Comparison of ENCODE assay signal across 1 cellular context in the genomic region with DNA sequence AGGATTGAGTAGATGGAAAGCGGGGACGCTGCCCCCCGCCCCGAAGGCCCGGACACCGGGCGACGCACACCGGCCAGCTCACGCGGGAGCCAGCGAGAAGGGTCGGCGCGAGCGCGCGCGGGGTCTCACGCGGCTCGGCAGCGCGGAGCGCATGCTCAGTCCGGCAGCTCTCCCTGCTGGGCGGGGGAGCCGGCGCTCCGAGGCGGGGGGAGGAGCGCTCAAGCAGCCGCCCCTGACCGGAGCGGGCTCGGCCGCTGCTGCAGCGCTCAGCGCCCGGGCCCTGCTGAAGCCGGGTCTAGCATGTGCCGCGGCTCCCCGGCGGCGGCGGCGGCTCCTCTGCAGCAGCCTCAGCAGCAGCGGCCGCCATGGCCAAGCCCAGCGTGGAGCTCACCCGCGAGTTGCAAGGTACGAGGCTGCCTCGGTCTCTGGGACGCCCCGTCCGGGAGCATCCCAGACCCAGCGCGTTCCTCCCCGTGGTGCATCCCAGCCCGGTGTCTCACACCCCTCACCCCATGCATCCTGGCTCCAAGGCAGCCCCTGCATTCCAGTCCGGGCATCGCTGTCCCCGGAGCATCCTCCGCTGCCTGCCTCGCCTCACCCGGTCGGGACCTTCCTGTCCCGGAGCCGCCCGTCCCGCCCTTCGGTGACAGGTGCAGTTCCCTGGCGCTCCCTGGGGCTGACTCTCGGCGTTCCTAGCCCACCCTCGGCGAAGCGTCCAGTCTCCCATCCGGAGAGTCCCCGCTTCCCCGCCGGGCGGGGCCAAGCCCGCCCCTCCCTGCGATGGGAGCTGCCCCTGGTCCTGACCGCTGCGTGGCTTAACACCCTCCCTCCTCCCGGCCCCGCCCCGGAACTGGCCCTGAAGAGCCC.
TF ChIP-seq lines count a peak whose summit lies in the region.

A gene with protein sequence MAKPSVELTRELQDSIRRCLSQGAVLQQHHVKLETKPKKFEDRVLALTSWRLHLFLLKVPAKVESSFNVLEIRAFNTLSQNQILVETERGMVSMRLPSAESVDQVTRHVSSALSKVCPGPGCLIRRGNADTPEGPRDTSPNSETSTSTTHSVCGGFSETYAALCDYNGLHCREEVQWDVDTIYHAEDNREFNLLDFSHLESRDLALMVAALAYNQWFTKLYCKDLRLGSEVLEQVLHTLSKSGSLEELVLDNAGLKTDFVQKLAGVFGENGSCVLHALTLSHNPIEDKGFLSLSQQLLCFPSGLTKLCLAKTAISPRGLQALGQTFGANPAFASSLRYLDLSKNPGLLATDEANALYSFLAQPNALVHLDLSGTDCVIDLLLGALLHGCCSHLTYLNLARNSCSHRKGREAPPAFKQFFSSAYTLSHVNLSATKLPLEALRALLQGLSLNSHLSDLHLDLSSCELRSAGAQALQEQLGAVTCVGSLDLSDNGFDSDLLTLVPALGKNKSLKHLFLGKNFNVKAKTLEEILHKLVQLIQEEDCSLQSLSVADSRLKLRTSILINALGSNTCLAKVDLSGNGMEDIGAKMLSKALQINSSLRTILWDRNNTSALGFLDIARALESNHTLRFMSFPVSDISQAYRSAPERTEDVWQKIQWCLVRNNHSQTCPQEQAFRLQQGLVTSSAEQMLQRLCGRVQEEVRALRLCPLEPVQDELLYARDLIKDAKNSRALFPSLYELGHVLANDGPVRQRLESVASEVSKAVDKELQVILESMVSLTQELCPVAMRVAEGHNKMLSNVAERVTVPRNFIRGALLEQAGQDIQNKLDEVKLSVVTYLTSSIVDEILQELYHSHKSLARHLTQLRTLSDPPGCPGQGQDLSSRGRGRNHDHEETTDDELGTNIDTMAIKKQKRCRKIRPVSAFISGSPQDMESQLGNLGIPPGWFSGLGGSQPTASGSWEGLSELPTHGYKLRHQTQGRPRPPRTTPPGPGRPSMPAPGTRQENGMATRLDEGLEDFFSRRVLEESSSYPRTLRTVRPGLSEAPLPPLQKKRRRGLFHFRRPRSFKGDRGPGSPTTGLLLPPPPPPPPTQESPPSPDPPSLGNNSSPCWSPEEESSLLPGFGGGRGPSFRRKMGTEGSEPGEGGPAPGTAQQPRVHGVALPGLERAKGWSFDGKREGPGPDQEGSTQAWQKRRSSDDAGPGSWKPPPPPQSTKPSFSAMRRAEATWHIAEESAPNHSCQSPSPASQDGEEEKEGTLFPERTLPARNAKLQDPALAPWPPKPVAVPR (N-terminal part only) (plus strand): TSS at position 221 of the 867 bp plus-strand sequence. CDS start 145 bp downstream, at position 366.

TF ChIP-seq in K562, 482 proteins besides CTCF, POLR2A, EP300 and RAD21 (continued from another document and continues in another):
- TF ChIP-seq, protein P1, sequence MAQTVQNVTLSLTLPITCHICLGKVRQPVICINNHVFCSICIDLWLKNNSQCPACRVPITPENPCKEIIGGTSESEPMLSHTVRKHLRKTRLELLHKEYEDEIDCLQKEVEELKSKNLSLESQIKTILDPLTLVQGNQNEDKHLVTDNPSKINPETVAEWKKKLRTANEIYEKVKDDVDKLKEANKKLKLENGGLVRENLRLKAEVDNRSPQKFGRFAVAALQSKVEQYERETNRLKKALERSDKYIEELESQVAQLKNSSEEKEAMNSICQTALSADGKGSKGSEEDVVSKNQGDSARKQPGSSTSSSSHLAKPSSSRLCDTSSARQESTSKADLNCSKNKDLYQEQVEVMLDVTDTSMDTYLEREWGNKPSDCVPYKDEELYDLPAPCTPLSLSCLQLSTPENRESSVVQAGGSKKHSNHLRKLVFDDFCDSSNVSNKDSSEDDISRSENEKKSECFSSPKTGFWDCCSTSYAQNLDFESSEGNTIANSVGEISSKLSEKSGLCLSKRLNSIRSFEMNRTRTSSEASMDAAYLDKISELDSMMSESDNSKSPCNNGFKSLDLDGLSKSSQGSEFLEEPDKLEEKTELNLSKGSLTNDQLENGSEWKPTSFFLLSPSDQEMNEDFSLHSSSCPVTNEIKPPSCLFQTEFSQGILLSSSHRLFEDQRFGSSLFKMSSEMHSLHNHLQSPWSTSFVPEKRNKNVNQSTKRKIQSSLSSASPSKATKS (CRISPR knock-in tag; IDR thresholded peaks at IDR 0.05) = no peak
- TF ChIP-seq PCBP1 (IDR thresholded peaks at IDR 0.05; ENCODE audit: low read depth, low read length, poor library complexity, severe bottlenecking) = peak; percentile 47
- no peak for TF ChIP-seq PTRF (tag; IDR thresholded peaks at IDR 0.05)
- peak; percentile 36; the same call in 1 of the 2 replicates for TF ChIP-seq ZNF12 (CRISPR knock-in tag; IDR thresholded peaks at IDR 0.05)
- no peak for TF ChIP-seq ATF7 (IDR thresholded peaks at IDR 0.05)
- TF ChIP-seq CCNT2 (IDR thresholded peaks at IDR 0.05; ENCODE audit: borderline replicate concordance, extremely low read depth, insufficient read length, low read depth, low read length) = peak; percentile 40
- TF ChIP-seq, protein P2, sequence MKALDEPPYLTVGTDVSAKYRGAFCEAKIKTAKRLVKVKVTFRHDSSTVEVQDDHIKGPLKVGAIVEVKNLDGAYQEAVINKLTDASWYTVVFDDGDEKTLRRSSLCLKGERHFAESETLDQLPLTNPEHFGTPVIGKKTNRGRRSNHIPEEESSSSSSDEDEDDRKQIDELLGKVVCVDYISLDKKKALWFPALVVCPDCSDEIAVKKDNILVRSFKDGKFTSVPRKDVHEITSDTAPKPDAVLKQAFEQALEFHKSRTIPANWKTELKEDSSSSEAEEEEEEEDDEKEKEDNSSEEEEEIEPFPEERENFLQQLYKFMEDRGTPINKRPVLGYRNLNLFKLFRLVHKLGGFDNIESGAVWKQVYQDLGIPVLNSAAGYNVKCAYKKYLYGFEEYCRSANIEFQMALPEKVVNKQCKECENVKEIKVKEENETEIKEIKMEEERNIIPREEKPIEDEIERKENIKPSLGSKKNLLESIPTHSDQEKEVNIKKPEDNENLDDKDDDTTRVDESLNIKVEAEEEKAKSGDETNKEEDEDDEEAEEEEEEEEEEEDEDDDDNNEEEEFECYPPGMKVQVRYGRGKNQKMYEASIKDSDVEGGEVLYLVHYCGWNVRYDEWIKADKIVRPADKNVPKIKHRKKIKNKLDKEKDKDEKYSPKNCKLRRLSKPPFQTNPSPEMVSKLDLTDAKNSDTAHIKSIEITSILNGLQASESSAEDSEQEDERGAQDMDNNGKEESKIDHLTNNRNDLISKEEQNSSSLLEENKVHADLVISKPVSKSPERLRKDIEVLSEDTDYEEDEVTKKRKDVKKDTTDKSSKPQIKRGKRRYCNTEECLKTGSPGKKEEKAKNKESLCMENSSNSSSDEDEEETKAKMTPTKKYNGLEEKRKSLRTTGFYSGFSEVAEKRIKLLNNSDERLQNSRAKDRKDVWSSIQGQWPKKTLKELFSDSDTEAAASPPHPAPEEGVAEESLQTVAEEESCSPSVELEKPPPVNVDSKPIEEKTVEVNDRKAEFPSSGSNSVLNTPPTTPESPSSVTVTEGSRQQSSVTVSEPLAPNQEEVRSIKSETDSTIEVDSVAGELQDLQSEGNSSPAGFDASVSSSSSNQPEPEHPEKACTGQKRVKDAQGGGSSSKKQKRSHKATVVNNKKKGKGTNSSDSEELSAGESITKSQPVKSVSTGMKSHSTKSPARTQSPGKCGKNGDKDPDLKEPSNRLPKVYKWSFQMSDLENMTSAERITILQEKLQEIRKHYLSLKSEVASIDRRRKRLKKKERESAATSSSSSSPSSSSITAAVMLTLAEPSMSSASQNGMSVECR (CRISPR knock-in tag; IDR thresholded peaks at IDR 0.05) = no peak
- no peak for TF ChIP-seq TCFL5 (CRISPR knock-in tag; conservative IDR thresholded peaks at IDR 0.05)
- 0 out of 2 replicates have a peak, but pooled peaks have one; percentile 37 for TF ChIP-seq ETV5 (CRISPR knock-in tag; IDR thresholded peaks at IDR 0.05; ENCODE audit: low read depth)
- no peak for TF ChIP-seq ZSCAN29 (IDR thresholded peaks at IDR 0.05)
- TF ChIP-seq EGR1 (conservative IDR thresholded peaks at IDR 0.05) = no peak
- no peak for TF ChIP-seq MTA2 (IDR thresholded peaks at IDR 0.05; ENCODE audit: low read depth)
- TF ChIP-seq, protein P3, sequence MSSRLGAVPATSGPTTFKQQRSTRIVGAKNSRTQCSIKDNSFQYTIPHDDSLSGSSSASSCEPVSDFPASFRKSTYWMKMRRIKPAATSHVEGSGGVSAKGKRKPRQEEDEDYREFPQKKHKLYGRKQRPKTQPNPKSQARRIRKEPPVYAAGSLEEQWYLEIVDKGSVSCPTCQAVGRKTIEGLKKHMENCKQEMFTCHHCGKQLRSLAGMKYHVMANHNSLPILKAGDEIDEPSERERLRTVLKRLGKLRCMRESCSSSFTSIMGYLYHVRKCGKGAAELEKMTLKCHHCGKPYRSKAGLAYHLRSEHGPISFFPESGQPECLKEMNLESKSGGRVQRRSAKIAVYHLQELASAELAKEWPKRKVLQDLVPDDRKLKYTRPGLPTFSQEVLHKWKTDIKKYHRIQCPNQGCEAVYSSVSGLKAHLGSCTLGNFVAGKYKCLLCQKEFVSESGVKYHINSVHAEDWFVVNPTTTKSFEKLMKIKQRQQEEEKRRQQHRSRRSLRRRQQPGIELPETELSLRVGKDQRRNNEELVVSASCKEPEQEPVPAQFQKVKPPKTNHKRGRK (tag; IDR thresholded peaks at IDR 0.05) = no peak
- no peak for TF ChIP-seq XRCC4 (IDR thresholded peaks at IDR 0.05; ENCODE audit: extremely low read depth, insufficient read depth, insufficient read length)
- TF ChIP-seq GABPA (tag; conservative IDR thresholded peaks at IDR 0.05; ENCODE audit: low read depth) = no peak
- peak; percentile 49 to 77 for TF ChIP-seq MAZ (CRISPR knock-in tag; conservative IDR thresholded peaks at IDR 0.05 in 1 of 2, IDR thresholded peaks at IDR 0.05 in 1 of 2)
- TF ChIP-seq SIX5 (IDR thresholded peaks at IDR 0.05; ENCODE audit: borderline replicate concordance in 1 of 2, insufficient read depth in 1 of 2, low read depth in 1 of 2, low read length in 2 of 2) = no peak
- TF ChIP-seq, protein P4, sequence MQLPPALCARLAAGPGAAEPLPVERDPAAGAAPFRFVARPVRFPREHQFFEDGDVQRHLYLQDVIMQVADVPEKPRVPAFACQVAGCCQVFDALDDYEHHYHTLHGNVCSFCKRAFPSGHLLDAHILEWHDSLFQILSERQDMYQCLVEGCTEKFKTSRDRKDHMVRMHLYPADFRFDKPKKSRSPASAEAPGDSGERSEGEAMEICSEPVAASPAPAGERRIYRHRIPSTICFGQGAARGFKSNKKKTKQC (CRISPR knock-in tag; IDR thresholded peaks at IDR 0.05) = no peak
- TF ChIP-seq, protein P5, sequence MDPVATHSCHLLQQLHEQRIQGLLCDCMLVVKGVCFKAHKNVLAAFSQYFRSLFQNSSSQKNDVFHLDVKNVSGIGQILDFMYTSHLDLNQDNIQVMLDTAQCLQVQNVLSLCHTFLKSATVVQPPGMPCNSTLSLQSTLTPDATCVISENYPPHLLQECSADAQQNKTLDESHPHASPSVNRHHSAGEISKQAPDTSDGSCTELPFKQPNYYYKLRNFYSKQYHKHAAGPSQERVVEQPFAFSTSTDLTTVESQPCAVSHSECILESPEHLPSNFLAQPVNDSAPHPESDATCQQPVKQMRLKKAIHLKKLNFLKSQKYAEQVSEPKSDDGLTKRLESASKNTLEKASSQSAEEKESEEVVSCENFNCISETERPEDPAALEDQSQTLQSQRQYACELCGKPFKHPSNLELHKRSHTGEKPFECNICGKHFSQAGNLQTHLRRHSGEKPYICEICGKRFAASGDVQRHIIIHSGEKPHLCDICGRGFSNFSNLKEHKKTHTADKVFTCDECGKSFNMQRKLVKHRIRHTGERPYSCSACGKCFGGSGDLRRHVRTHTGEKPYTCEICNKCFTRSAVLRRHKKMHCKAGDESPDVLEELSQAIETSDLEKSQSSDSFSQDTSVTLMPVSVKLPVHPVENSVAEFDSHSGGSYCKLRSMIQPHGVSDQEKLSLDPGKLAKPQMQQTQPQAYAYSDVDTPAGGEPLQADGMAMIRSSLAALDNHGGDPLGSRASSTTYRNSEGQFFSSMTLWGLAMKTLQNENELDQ (CRISPR knock-in tag; IDR thresholded peaks at IDR 0.05; ENCODE audit: borderline replicate concordance) = no peak
- no peak for TF ChIP-seq SP1 (CRISPR knock-in tag; IDR thresholded peaks at IDR 0.05)
- TF ChIP-seq CXXC5 (CRISPR knock-in tag; IDR thresholded peaks at IDR 0.05) = peak; percentile 20
- TF ChIP-seq RB1 (IDR thresholded peaks at IDR 0.05; ENCODE audit: low read depth) = peak; percentile 64; the same call in 1 of the 2 replicates
- no peak for TF ChIP-seq BCL6 (CRISPR knock-in tag; IDR thresholded peaks at IDR 0.05)
- no peak for TF ChIP-seq KLF1 (tag; IDR thresholded peaks at IDR 0.05)
- no peak for TF ChIP-seq ZNF146 (CRISPR knock-in tag; IDR thresholded peaks at IDR 0.05; ENCODE audit: unreplicated experiment)
- no peak for TF ChIP-seq ZNF224 (CRISPR knock-in tag; IDR thresholded peaks at IDR 0.05)
- no peak for TF ChIP-seq ZNF217 (CRISPR knock-in tag; IDR thresholded peaks at IDR 0.05)
- TF ChIP-seq SIN3B (IDR thresholded peaks at IDR 0.05; ENCODE audit: low read depth) = no peak
- no peak for TF ChIP-seq RNF2 (IDR thresholded peaks at IDR 0.05)
- no peak for TF ChIP-seq CBX8 (IDR thresholded peaks at IDR 0.05; ENCODE audit: borderline replicate concordance, extremely low read depth, low read depth, low read length, poor library complexity, severe bottlenecking)
- no peak for TF ChIP-seq ZNF584 (CRISPR knock-in tag; IDR thresholded peaks at IDR 0.05; ENCODE audit: low read depth)
